ENCODE assay signal across 1 cellular context in the genomic region with DNA sequence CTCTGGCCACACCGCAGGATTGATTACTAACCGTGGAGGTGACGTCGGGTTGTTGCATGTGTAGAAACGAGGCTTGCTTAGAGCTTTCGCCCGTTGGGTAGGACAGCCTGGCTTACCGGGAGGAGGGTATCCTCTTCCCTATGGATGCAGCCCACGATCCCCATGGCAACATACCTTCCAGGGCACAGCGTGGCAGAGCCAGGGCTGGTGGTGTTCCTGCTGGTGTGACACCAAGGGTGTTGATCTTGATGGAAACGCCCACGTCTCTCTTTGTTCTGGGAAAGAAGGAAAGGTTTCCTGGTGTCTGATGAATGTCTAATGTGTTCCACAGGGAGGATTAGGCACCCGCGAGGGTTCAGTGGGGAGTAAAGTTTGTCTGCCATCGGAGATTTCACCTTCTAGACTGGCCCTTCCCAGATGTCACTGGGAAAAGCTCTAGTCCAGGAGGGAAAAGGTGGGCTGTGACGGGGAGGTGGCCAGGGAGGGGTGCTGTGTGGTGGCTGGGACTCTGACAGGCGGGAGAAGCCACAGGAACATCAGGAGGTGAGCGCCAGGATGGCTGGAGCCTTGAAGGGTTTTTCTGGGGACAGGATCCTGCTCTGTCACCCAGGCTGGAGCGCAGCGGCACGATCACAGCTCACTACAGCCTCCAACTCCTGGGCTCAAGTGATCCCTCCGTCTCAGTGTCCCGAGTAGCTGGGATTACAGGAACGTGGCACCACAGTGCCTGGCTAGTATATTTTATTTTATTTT.
TF ChIP-seq lines count a peak whose summit lies in the region.

No MANE protein-coding gene starts in this region.

TF ChIP-seq in H1, 55 proteins besides CTCF, POLR2A, EP300 and RAD21 (continued from another document):
- TF ChIP-seq, protein P1, sequence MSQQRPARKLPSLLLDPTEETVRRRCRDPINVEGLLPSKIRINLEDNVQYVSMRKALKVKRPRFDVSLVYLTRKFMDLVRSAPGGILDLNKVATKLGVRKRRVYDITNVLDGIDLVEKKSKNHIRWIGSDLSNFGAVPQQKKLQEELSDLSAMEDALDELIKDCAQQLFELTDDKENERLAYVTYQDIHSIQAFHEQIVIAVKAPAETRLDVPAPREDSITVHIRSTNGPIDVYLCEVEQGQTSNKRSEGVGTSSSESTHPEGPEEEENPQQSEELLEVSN (IDR thresholded peaks at IDR 0.05), result no peak
- no peak for TF ChIP-seq BCL11A (IDR thresholded peaks at IDR 0.05; ENCODE audit: low read depth in 2 of 2, low read length in 2 of 2)
- no peak for TF ChIP-seq KDM5A (IDR thresholded peaks at IDR 0.05; ENCODE audit: low read length)
